Comparison of ENCODE assay signal across 36 cellular contexts in the genomic region with DNA sequence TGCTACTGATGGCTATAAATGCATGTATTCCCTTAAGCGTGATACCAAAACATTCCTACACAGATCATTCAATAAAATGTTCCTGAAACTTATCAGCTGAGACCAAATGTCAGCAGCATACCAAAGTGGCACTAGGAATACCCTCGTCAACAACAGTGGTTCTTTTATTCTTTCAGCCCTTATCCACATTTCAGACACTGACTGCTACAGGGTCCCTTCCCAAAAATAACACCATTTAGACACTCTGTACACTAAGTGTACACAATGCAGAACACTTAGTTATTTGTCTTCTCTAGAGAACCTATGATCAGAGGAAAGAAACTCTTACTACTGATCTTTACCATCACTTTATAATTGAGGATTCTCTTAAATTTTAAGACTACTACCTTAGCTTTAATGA.
"Had no signal": no experiment of that assay in that cellular context is flagged by ENCODE, and none has a peak within 500 bp of the region (broad histone marks: within the 10 kb centered on the region; RNA-seq: fewer than 3 reads in every experiment).

No MANE protein-coding gene starts in this region.

- H3K27ac Mint-ChIP-seq: activated CD4-positive, alpha-beta memory T cell treated with anti-CD3 and anti-CD28 coated beads for 36 hours; activated CD4-positive, alpha-beta T cell treated with anti-CD3 and anti-CD28 coated beads for 36 hours; activated CD4-positive, alpha-beta T cell treated with anti-CD3 and anti-CD28 coated beads, Interleukin-2, amount 10 ng/mL, durations not matched to agents 24 days and 14 days; activated CD8-positive, alpha-beta memory T cell treated with anti-CD3 and anti-CD28 coated beads, Interleukin-2, amount 10 ng/mL, durations not matched to agents 7 days and 5 days; activated CD8-positive, alpha-beta T cell treated with anti-CD3 and anti-CD28 coated beads, Interleukin-2, amount 10 ng/mL, durations not matched to agents 7 days and 5 days; activated naive CD4-positive, alpha-beta T cell treated with anti-CD3 and anti-CD28 coated beads for 36 hours; activated naive CD4-positive, alpha-beta T cell treated with anti-CD3 and anti-CD28 coated beads, Interleukin-2, amount 50 U/mL, for 24 hours; activated naive CD8-positive, alpha-beta T cell treated with anti-CD3 and anti-CD28 coated beads for 36 hours; activated naive CD8-positive, alpha-beta T cell treated with anti-CD3 and anti-CD28 coated beads, Interleukin-2, amount 50 U/mL, for 24 hours; activated T-helper 1 cell treated with anti-CD3 and anti-CD28 coated beads, Interleukin-12 subunit alpha, Interleukin-12 subunit beta, Interleukin-2, Interleukin-4 antibody, amounts not matched to agents 30 ng/mL and 10 ng/mL and 1 ng/mL, durations not matched to agents 14 hours and 24 hours and 36 hours; activated T-helper 2 cell treated with anti-CD3 and anti-CD28 coated beads, Interferon-gamma antibody, Interleukin-2, Interleukin-4, amounts not matched to agents 10 μg/mL and 5 μg/mL and 100 μg/mL, durations not matched to agents 14 hours and 24 hours and 36 hours; brain; endodermal cell; T-cell; T-helper 1 cell treated with Interleukin-12 subunit alpha and Interleukin-12 subunit beta and Interleukin-4 antibody, amounts not matched to agents 30 μg/mL and 1 μg/mL, for 36 hours had no signal

- H3K27me3 ChIP-seq: adrenal gland, breast epithelium, gastrocnemius medialis, heart left ventricle, hepatocyte had no signal

- H3K4me3 ChIP-seq: adrenal gland, breast epithelium, coronary artery, gastrocnemius medialis, heart left ventricle, hepatocyte had no signal

- H3K27me3 Mint-ChIP-seq: activated CD4-positive, alpha-beta memory T cell treated with anti-CD3 and anti-CD28 coated beads for 36 hours; activated CD4-positive, alpha-beta T cell treated with anti-CD3 and anti-CD28 coated beads for 36 hours; activated CD4-positive, alpha-beta T cell treated with anti-CD3 and anti-CD28 coated beads, Interleukin-2, amount 10 ng/mL, durations not matched to agents 24 days and 14 days; activated CD8-positive, alpha-beta memory T cell treated with anti-CD3 and anti-CD28 coated beads, Interleukin-2, amount 10 ng/mL, durations not matched to agents 7 days and 5 days; activated naive CD4-positive, alpha-beta T cell treated with anti-CD3 and anti-CD28 coated beads, Interleukin-2, amount 50 U/mL, for 24 hours; activated naive CD8-positive, alpha-beta T cell treated with anti-CD3 and anti-CD28 coated beads for 36 hours; activated naive CD8-positive, alpha-beta T cell treated with anti-CD3 and anti-CD28 coated beads, Interleukin-2, amount 50 U/mL, for 24 hours; brain; central memory CD8-positive, alpha-beta T cell had no signal

- ATAC-seq: activated CD4-positive, alpha-beta T cell treated with anti-CD3 and anti-CD28 coated beads for 36 hours; activated CD8-positive, alpha-beta memory T cell treated with anti-CD3 and anti-CD28 coated beads, Interleukin-2, amount 10 ng/mL, durations not matched to agents 7 days and 5 days; activated CD8-positive, alpha-beta T cell treated with anti-CD3 and anti-CD28 coated beads, Interleukin-2, amount 10 ng/mL, durations not matched to agents 7 days and 5 days; activated naive CD8-positive, alpha-beta T cell treated with anti-CD3 and anti-CD28 coated beads, Interleukin-2, amount 50 U/mL, for 24 hours; esophagus mucosa; gastrocnemius medialis; heart left ventricle; T-cell had no signal

- H3K4me1 Mint-ChIP-seq: activated CD4-positive, alpha-beta T cell treated with anti-CD3 and anti-CD28 coated beads, Interleukin-2, amount 10 ng/mL, durations not matched to agents 24 days and 14 days; brain had no signal

- H3K9me3 Mint-ChIP-seq: activated CD4-positive, alpha-beta memory T cell treated with anti-CD3 and anti-CD28 coated beads for 36 hours; activated CD4-positive, alpha-beta T cell treated with anti-CD3 and anti-CD28 coated beads, Interleukin-2, amount 10 ng/mL, durations not matched to agents 24 days and 14 days; activated naive CD4-positive, alpha-beta T cell treated with anti-CD3 and anti-CD28 coated beads for 36 hours; activated naive CD4-positive, alpha-beta T cell treated with anti-CD3 and anti-CD28 coated beads, Interleukin-2, amount 50 U/mL, for 24 hours; activated naive CD8-positive, alpha-beta T cell treated with anti-CD3 and anti-CD28 coated beads for 36 hours; activated naive CD8-positive, alpha-beta T cell treated with anti-CD3 and anti-CD28 coated beads, Interleukin-2, amount 50 U/mL, for 24 hours; activated T-helper 1 cell treated with anti-CD3 and anti-CD28 coated beads, Interleukin-12 subunit alpha, Interleukin-12 subunit beta, Interleukin-2, Interleukin-4 antibody, amounts not matched to agents 30 ng/mL and 10 ng/mL and 1 ng/mL, durations not matched to agents 14 hours and 24 hours and 36 hours; activated T-helper 2 cell treated with anti-CD3 and anti-CD28 coated beads, Interferon-gamma antibody, Interleukin-2, Interleukin-4, amounts not matched to agents 10 μg/mL and 5 μg/mL and 100 μg/mL, durations not matched to agents 14 hours and 24 hours and 36 hours; central memory CD8-positive, alpha-beta T cell; T-cell; T-helper 1 cell treated with Interleukin-12 subunit alpha and Interleukin-12 subunit beta and Interleukin-4 antibody, amounts not matched to agents 30 μg/mL and 1 μg/mL, for 36 hours had no signal

- H3K9me3 ChIP-seq: adrenal gland, breast epithelium, gastrocnemius medialis, heart left ventricle had no signal

- H3K36me3 ChIP-seq: adrenal gland, breast epithelium, gastrocnemius medialis had no signal

- H3K4me1 ChIP-seq: adrenal gland, breast epithelium, gastrocnemius medialis had no signal

- DNase-seq: activated CD4-positive, alpha-beta memory T cell treated with anti-CD3 and anti-CD28 coated beads for 36 hours; activated CD4-positive, alpha-beta T cell treated with anti-CD3 and anti-CD28 coated beads for 36 hours; activated CD4-positive, alpha-beta T cell treated with anti-CD3 and anti-CD28 coated beads, Interleukin-2, amount 10 ng/mL, durations not matched to agents 24 days and 14 days; activated CD4-positive, CD25-positive, alpha-beta regulatory T cell; activated CD4-positive, CD25-positive, alpha-beta regulatory T cell treated with anti-CD3 and anti-CD28 coated beads, Interleukin-2, amount 50 U/mL, for 72 hours; activated CD8-positive, alpha-beta memory T cell treated with anti-CD3 and anti-CD28 coated beads, Interleukin-2, amount 10 ng/mL, durations not matched to agents 7 days and 5 days; activated CD8-positive, alpha-beta memory T cell treated with anti-CD3 and anti-CD28 coated beads, Interleukin-2, amount 50 U/mL, for 4 hours; activated CD8-positive, alpha-beta T cell treated with anti-CD3 and anti-CD28 coated beads, Interleukin-2, amount 10 ng/mL, durations not matched to agents 7 days and 5 days; activated effector memory CD4-positive, alpha-beta T cell treated with anti-CD3 and anti-CD28 coated beads, Interleukin-2, amount 50 U/mL, for 16 hours; activated naive CD4-positive, alpha-beta T cell treated with anti-CD3 and anti-CD28 coated beads for 36 hours; activated naive CD8-positive, alpha-beta T cell treated with anti-CD3 and anti-CD28 coated beads for 36 hours; activated naive CD8-positive, alpha-beta T cell treated with anti-CD3 and anti-CD28 coated beads, Interleukin-2, amount 50 U/mL, for 24 hours; activated T-cell treated with anti-CD3 and anti-CD28 coated beads, Interleukin-2, amount 50 U/mL, for 1 hour; activated T-cell treated with anti-CD3 and anti-CD28 coated beads, Interleukin-2, amount 50 U/mL, for 48 hours; adrenal gland; amygdala; aorta; dermis blood vessel endothelial cell; effector CD8-positive, alpha-beta T cell; endodermal cell; foreskin fibroblast; gastrocnemius medialis; glutamatergic neuron; heart left ventricle; T-cell; T-helper 9 cell had no signal

- H3K4me3 Mint-ChIP-seq: activated CD4-positive, alpha-beta memory T cell treated with anti-CD3 and anti-CD28 coated beads for 36 hours; activated CD4-positive, alpha-beta T cell treated with anti-CD3 and anti-CD28 coated beads for 36 hours; activated CD4-positive, alpha-beta T cell treated with anti-CD3 and anti-CD28 coated beads, Interleukin-2, amount 10 ng/mL, durations not matched to agents 24 days and 14 days; activated CD8-positive, alpha-beta memory T cell treated with anti-CD3 and anti-CD28 coated beads, Interleukin-2, amount 10 ng/mL, durations not matched to agents 7 days and 5 days; activated CD8-positive, alpha-beta T cell treated with anti-CD3 and anti-CD28 coated beads, Interleukin-2, amount 10 ng/mL, durations not matched to agents 7 days and 5 days; activated naive CD4-positive, alpha-beta T cell treated with anti-CD3 and anti-CD28 coated beads for 36 hours; activated naive CD4-positive, alpha-beta T cell treated with anti-CD3 and anti-CD28 coated beads, Interleukin-2, amount 50 U/mL, for 24 hours; activated naive CD8-positive, alpha-beta T cell treated with anti-CD3 and anti-CD28 coated beads for 36 hours; activated naive CD8-positive, alpha-beta T cell treated with anti-CD3 and anti-CD28 coated beads, Interleukin-2, amount 50 U/mL, for 24 hours; activated T-helper 1 cell treated with anti-CD3 and anti-CD28 coated beads, Interleukin-12 subunit alpha, Interleukin-12 subunit beta, Interleukin-2, Interleukin-4 antibody, amounts not matched to agents 30 ng/mL and 10 ng/mL and 1 ng/mL, durations not matched to agents 14 hours and 24 hours and 36 hours; brain; central memory CD8-positive, alpha-beta T cell; endodermal cell; T-cell; T-helper 1 cell treated with Interleukin-12 subunit alpha and Interleukin-12 subunit beta and Interleukin-4 antibody, amounts not matched to agents 30 μg/mL and 1 μg/mL, for 36 hours had no signal

- H3K27ac ChIP-seq: adrenal gland, breast epithelium, coronary artery, gastrocnemius medialis, heart left ventricle, hepatocyte had no signal
